ENCODE assay signal across 14 cellular contexts in the genomic region with DNA sequence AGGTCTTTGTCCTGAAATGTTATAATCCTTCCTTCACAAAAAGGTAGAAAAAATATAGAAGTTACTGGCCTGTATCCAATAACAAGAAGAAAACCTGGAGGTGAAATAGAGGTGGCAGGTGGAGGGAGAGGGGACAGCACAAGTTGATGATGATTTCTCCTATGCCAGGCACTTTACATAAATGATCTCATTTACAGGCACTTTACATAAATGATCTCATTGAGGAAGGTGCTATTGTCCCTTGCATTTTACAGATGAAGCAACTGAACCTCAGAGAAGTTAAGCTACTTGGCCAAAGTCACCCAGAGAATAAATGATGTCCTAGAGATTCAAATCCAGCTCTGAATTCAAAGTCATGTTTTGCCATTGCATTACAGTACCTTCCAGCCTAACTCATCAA. TPM values are rescaled to one million over a fixed set of nuclear protein-coding genes. Genes with fewer than 3 reads are reported as not detected.
DNase-seq lines count a peak whose midpoint lies in the region; ATAC-seq and TF ChIP-seq lines count a peak whose summit lies in the region.
"Had no signal": no experiment of that assay in that cellular context is flagged by ENCODE, and none has a peak within 500 bp of the region (broad histone marks: within the 10 kb centered on the region; RNA-seq: fewer than 3 reads in every experiment).

No MANE protein-coding gene starts in this region.

- no peak overlapping the region for H3K4me3 ChIP-seq in sigmoid colon
- H3K4me3 ChIP-seq in naive thymus-derived CD4-positive, alpha-beta T cell (ENCODE audit: low read length) = no peak overlapping the region
- H3K4me3 ChIP-seq: GM23248, HAP-1 had no signal

- POLR2A ChIA-PET in naive thymus-derived CD4-positive, alpha-beta T cell (lab: Charles Lee) = no interaction called here

- peaks cover 0 to 23% (median 4%) of the 10 kb centered on the region in 5 donors for H3K27me3 Mint-ChIP-seq in naive thymus-derived CD4-positive, alpha-beta T cell

- TF ChIP-seq EP300 in sigmoid colon (IDR thresholded peaks at IDR 0.05) = no peak

- no peak for TF ChIP-seq CTCF in sigmoid colon (IDR thresholded peaks at IDR 0.05)

- H3K36me3 Mint-ChIP-seq in naive thymus-derived CD4-positive, alpha-beta T cell = no peaks in the 10 kb centered on the region
- H3K36me3 Mint-ChIP-seq: CD8-positive, alpha-beta memory T cell had no signal

- CTCF ChIA-PET in naive thymus-derived CD4-positive, alpha-beta T cell (lab: Charles Lee) = no interaction called here

- intact Hi-C loops in sigmoid colon (cut with DNase I) = no loop called here
- intact Hi-C loops in naive thymus-derived CD4-positive, alpha-beta T cell (cut with micrococcal nuclease) = no loop called here

- DNase-seq in DMS53 (lab: John Stamatoyannopoulos, UW) = peak; percentile 19
- no peak for DNase-seq in DMS53 treated with DMSO at 0.1 percent for 48 hours (lab: John Stamatoyannopoulos, UW; ENCODE audit: unreplicated experiment)
- DNase-seq in NCI-H1105 (lab: John Stamatoyannopoulos, UW) = peak; percentile 0
- DNase-seq in erythroblast (lab: John Stamatoyannopoulos, UW) = peak; percentile 7 to 38
- no peak for DNase-seq in sigmoid colon
- DNase-seq in T-helper 1 cell = no peak
- no peak for DNase-seq in naive thymus-derived CD4-positive, alpha-beta T cell
- DNase-seq: 8988T; AML-193; CD8-positive, alpha-beta memory T cell; NCI-H2029 treated with DMSO at 0.1 percent for 48 hours had no signal

- no peak overlapping the region for H3K27ac Mint-ChIP-seq in naive thymus-derived CD4-positive, alpha-beta T cell
- H3K27ac Mint-ChIP-seq: CD8-positive, alpha-beta memory T cell had no signal

- no peaks in the 10 kb centered on the region for H3K9me3 Mint-ChIP-seq in naive thymus-derived CD4-positive, alpha-beta T cell
- H3K9me3 Mint-ChIP-seq: CD8-positive, alpha-beta memory T cell had no signal

- peak overlapping the region in 3 of 4 donors; percentile 39 to 61 (median 57) for H3K27ac ChIP-seq in sigmoid colon
- no peak overlapping the region for H3K27ac ChIP-seq in naive thymus-derived CD4-positive, alpha-beta T cell (ENCODE audit: low read depth, low read length)
- H3K27ac ChIP-seq: GM23248, KMS-11 had no signal

- H3K4me1 ChIP-seq in sigmoid colon = peaks cover 0 to 17% (median 14%) of the 10 kb centered on the region in 4 donors
- peaks cover 0 to 6% of the 10 kb centered on the region in 2 donors for H3K4me1 ChIP-seq in naive thymus-derived CD4-positive, alpha-beta T cell (ENCODE audit: control insufficient read depth in 2 of 2, insufficient read depth in 2 of 2, low read length in 2 of 2)

- no peaks in the 10 kb centered on the region for H3K36me3 ChIP-seq in sigmoid colon
- H3K36me3 ChIP-seq in naive thymus-derived CD4-positive, alpha-beta T cell (ENCODE audit: control insufficient read depth in 2 of 3, insufficient read depth in 3 of 3, low read length in 3 of 3) = no peaks in the 10 kb centered on the region
- H3K36me3 ChIP-seq: HAP-1 had no signal

- H3K4me1 Mint-ChIP-seq in naive thymus-derived CD4-positive, alpha-beta T cell = peaks cover 0 to 10% (median 8%) of the 10 kb centered on the region in 7 donors

- ATAC-seq in naive thymus-derived CD4-positive, alpha-beta T cell = no peak

- TF ChIP-seq POLR2A in erythroblast (IDR thresholded peaks at IDR 0.05; ENCODE audit: low read length) (no peak), sigmoid colon (IDR thresholded peaks at IDR 0.05) (no peak)

- no peaks in the 10 kb centered on the region for H3K27me3 ChIP-seq in sigmoid colon
- no peaks in the 10 kb centered on the region for H3K27me3 ChIP-seq in naive thymus-derived CD4-positive, alpha-beta T cell (ENCODE audit: control insufficient read depth in 2 of 2, insufficient read depth in 2 of 2, low read length in 2 of 2)

- no peaks in the 10 kb centered on the region for H3K9me3 ChIP-seq in sigmoid colon
- H3K9me3 ChIP-seq in naive thymus-derived CD4-positive, alpha-beta T cell (ENCODE audit: control insufficient read depth in 2 of 3, low read length in 3 of 3) = no peaks in the 10 kb centered on the region
- H3K9me3 ChIP-seq: HAP-1 had no signal

- H3K4me3 Mint-ChIP-seq in naive thymus-derived CD4-positive, alpha-beta T cell = no peak overlapping the region
- H3K4me3 Mint-ChIP-seq: CD8-positive, alpha-beta memory T cell had no signal

RNA-seq across cellular contexts. Expression of gene OPHN1, which starts 7.1 kb away (rescaled TPM):
- total RNA-seq in sigmoid colon = 10 to 100 TPM in 2 of 4 donors, 1 to 10 TPM in 2; 6.9 to 19.4 (median 9.5) TPM
- polyA plus RNA-seq in sigmoid colon = 1 to 10 TPM in 2 of 3 donors, under 1 TPM in 1; 0.92 to 3.6 (median 1.8) TPM
- under 1 TPM; 0.05 to 0.32 (median 0.16) TPM for total RNA-seq in naive thymus-derived CD4-positive, alpha-beta T cell
- not detected for polyA plus RNA-seq in naive thymus-derived CD4-positive, alpha-beta T cell
- polyA plus RNA-seq: CD8-positive, alpha-beta memory T cell had no signal

RNA-seq across cellular contexts. Expression of gene YIPF6, which starts 58.4 kb away (rescaled TPM):
- total RNA-seq in sigmoid colon = 10 to 100 TPM; 21.9 to 36.1 (median 32.5) TPM
- 10 to 100 TPM in 2 of 3 donors, 1 to 10 TPM in 1; 7.2 to 12.4 (median 11.6) TPM for polyA plus RNA-seq in sigmoid colon
- total RNA-seq in naive thymus-derived CD4-positive, alpha-beta T cell = 10 to 100 TPM in 4 of 5 experiments, 1 to 10 TPM in 1; 8.0 to 17.0 (median 14.2) TPM
- polyA plus RNA-seq in naive thymus-derived CD4-positive, alpha-beta T cell = 10 to 100 TPM; 15.4 to 17.7 TPM

Comparison
In these comparisons a context has a peak if more than half of its experiments do, and no peak if none do; other contexts are left out.
1. DNase-seq: peak in DMS53 (single experiment), NCI-H1105 (single experiment) and erythroblast (2 of 2); none in DMS53 treated with DMSO at 0.1 percent for 48 hours (single experiment), sigmoid colon (single experiment), T-helper 1 cell (0 of 5) and naive thymus-derived CD4-positive, alpha-beta T cell (0 of 9).
2. RNA of gene OPHN1, which starts 7.1 kb away (total RNA-seq): 6.9 to 19.4 TPM in sigmoid colon; 0.05 to 0.32 TPM in naive thymus-derived CD4-positive, alpha-beta T cell; every median in the first group is over 4 times any median in the second.